8 cellular contexts compared by ENCODE assay signal in genomic region chr7:5494683-5495561, GRCh38. TPM values are rescaled to one million over a fixed set of nuclear protein-coding genes. Genes with fewer than 3 reads are reported as not detected.
DNase-seq lines count a peak whose midpoint lies in the region; ATAC-seq, FAIRE-seq and TF ChIP-seq lines count a peak whose summit lies in the region.

No MANE protein-coding gene starts in this region.

- H3K36me3 Mint-ChIP-seq in activated naive CD4-positive, alpha-beta T cell treated with anti-CD3 and anti-CD28 coated beads for 36 hours (ENCODE audit: low read depth): peaks cover 12% of the 10 kb centered on the region

- H3K27ac Mint-ChIP-seq in activated naive CD4-positive, alpha-beta T cell treated with anti-CD3 and anti-CD28 coated beads for 36 hours: no peak overlapping the region

- FAIRE-seq in pancreas (lab: Jason Lieb, UNC): no peak

- no peaks in the 10 kb centered on the region for H3K27me3 Mint-ChIP-seq in activated naive CD4-positive, alpha-beta T cell treated with anti-CD3 and anti-CD28 coated beads for 36 hours (ENCODE audit: low read depth)

- in situ Hi-C loops in Caki2 (cut with HindIII; ENCODE audit: low pct_unique_long_range_greater_than_20kb, low sequenced_read_pairs): no loop called here

- no peak overlapping the region for H3K4me3 Mint-ChIP-seq in activated naive CD4-positive, alpha-beta T cell treated with anti-CD3 and anti-CD28 coated beads for 36 hours

- H3K9me3 ChIP-seq in MG63: no peaks in the 10 kb centered on the region
- H3K9me3 ChIP-seq in pancreas: no peaks in the 10 kb centered on the region
- no peaks in the 10 kb centered on the region for H3K9me3 ChIP-seq in tibial nerve

- WGBS in pancreas, 2 donors: 27 to 33% methylated on average over 37 to 41 of the region's 41 CpGs
- 30 to 32% methylated on average over 38 to 40 of the region's 41 CpGs for WGBS in tibial nerve, 2 donors

- H3K27me3 ChIP-seq in MG63 (no peaks in the 10 kb centered on the region), pancreas (no peaks in the 10 kb centered on the region), tibial nerve (no peaks in the 10 kb centered on the region)

- intact Hi-C loops in activated naive CD4-positive, alpha-beta T cell treated with anti-CD3 and anti-CD28 coated beads for 36 hours (cut with micrococcal nuclease): loop anchor here (1.0 to 2.0 kb wide), 6 partner anchors 64 to 328 kb away; partner anchors contain the start of gene RNF216
- intact Hi-C loops in pancreas (cut with DNase I): loop anchor here in 2 of 3 donors (5.0 to 10.0 kb wide), 2 partner anchors 172 to 210 kb away; no protein-coding TSS in a partner anchor

- H3K4me3 ChIP-seq in MG63 (no peak overlapping the region), pancreas (peak overlapping the region in 1 of 4 donors; percentile 10), tibial nerve (peak overlapping the region in 1 of 4 donors; percentile 14)

- DNase-seq in Caki2 (ENCODE audit: low read depth): peak; percentile 78
- DNase-seq in MG63: peak; percentile 67
- DNase-seq in activated naive CD4-positive, alpha-beta T cell treated with anti-CD3 and anti-CD28 coated beads for 36 hours: peak; percentile 88
- peak; percentile 74 for DNase-seq in globus pallidus (ENCODE audit: low spot score)
- DNase-seq in pancreas: peak; percentile 62 to 90 (median 82)
- DNase-seq in tibial nerve (ENCODE audit: low spot score in 2 of 2): peak in 1 of 2 donors; percentile 68

- TF ChIP-seq EP300 in tibial nerve (IDR thresholded peaks at IDR 0.05): peak in 1 of 2 donors; percentile 63

- no peaks in the 10 kb centered on the region for H3K9me3 Mint-ChIP-seq in activated naive CD4-positive, alpha-beta T cell treated with anti-CD3 and anti-CD28 coated beads for 36 hours

- H3K36me3 ChIP-seq in MG63: no peaks in the 10 kb centered on the region; the same call in none of the 2 replicates
- peaks cover 0 to 6% (median 0%) of the 10 kb centered on the region in 3 donors for H3K36me3 ChIP-seq in pancreas
- H3K36me3 ChIP-seq in tibial nerve: peaks cover 0 to 27% (median under 1%) of the 10 kb centered on the region in 3 donors

- ATAC-seq in GM21619 (IDR thresholded peaks at IDR 0.05; ENCODE audit: unreplicated experiment) (peak; percentile 71), SK-N-SH treated with all-trans-retinoic acid at 6 μM for 48 hours (peak; percentile 93), pancreas (peak; percentile 82 to 93 (median 88))

- H3K4me1 ChIP-seq in pancreas (peaks cover 16 to 19% (median 17%) of the 10 kb centered on the region in 3 donors), tibial nerve (peaks cover 0 to 36% (median 6%) of the 10 kb centered on the region in 4 donors)

- TF ChIP-seq POLR2A in tibial nerve (IDR thresholded peaks at IDR 0.05): no peak

- H3K4me1 Mint-ChIP-seq in activated naive CD4-positive, alpha-beta T cell treated with anti-CD3 and anti-CD28 coated beads for 36 hours (ENCODE audit: low read depth): peaks cover 26% of the 10 kb centered on the region

- H3K27ac ChIP-seq in pancreas (peak overlapping the region in 1 of 4 donors; percentile 12), tibial nerve (peak overlapping the region in 3 of 4 donors; percentile 43 to 79 (median 64))

- CTCF ChIA-PET in activated naive CD4-positive, alpha-beta T cell treated with anti-CD3 and anti-CD28 coated beads for 36 hours (lab: Charles Lee): interaction anchor here (0.6 to 3.2 kb wide), 35 partner anchors 8 to 363 kb away, joined by 3 to 34 read pairs (median 4); no protein-coding TSS in a partner anchor

- TF ChIP-seq CTCF in pancreas (IDR thresholded peaks at IDR 0.05) (peak; percentile 80 to 91 (median 88)), tibial nerve (IDR thresholded peaks at IDR 0.05) (peak; percentile 80 to 97 (median 92))

TF ChIP-seq in SK-N-SH treated with all-trans-retinoic acid at 6 μM for 48 hours, 23 proteins besides CTCF, POLR2A, EP300 and RAD21:
- TF ChIP-seq TOX (CRISPR knock-in tag; IDR thresholded peaks at IDR 0.05; ENCODE audit: borderline replicate concordance) (no peak), PPARA (CRISPR knock-in tag; IDR thresholded peaks at IDR 0.05; ENCODE audit: borderline replicate concordance) (no peak), ZNF565 (CRISPR knock-in tag; conservative IDR thresholded peaks at IDR 0.05; ENCODE audit: low read depth) (no peak), ZC3H10 (CRISPR knock-in tag; IDR thresholded peaks at IDR 0.05) (no peak), ESRRG (CRISPR knock-in tag; IDR thresholded peaks at IDR 0.05) (no peak), SNAI2 (CRISPR knock-in tag; IDR thresholded peaks at IDR 0.05) (no peak), OSR1 (CRISPR knock-in tag; IDR thresholded peaks at IDR 0.05) (no peak), ZNF8 (CRISPR knock-in tag; IDR thresholded peaks at IDR 0.05) (no peak), GLIS3 (CRISPR knock-in tag; IDR thresholded peaks at IDR 0.05) (no peak), ARNTL (CRISPR knock-in tag; IDR thresholded peaks at IDR 0.05; ENCODE audit: borderline replicate concordance, low read depth) (no peak), ZNF70 (CRISPR knock-in tag; IDR thresholded peaks at IDR 0.05) (no peak), CSRNP3 (CRISPR knock-in tag; IDR thresholded peaks at IDR 0.05) (no peak), CSDC2 (CRISPR knock-in tag; IDR thresholded peaks at IDR 0.05) (no peak), RARB (CRISPR knock-in tag; IDR thresholded peaks at IDR 0.05) (no peak)

RNA-seq across cellular contexts. Expression of gene FBXL18, which starts 18.7 kb away (rescaled TPM):
- total RNA-seq in Caki2 (2014; rRNA removed; shearing (Covaris generic); ENCODE audit: low replicate concordance): 3.2 and 3.5 TPM in 2 replicates
- total RNA-seq in MG63 (2014; rRNA removed; shearing (Covaris generic); ENCODE audit: low replicate concordance): 0.79 and 2.7 TPM in 2 replicates
- 1 to 10 TPM; 7.0 to 7.1 TPM for total RNA-seq in activated naive CD4-positive, alpha-beta T cell treated with anti-CD3 and anti-CD28 coated beads for 36 hours
- total RNA-seq in pancreas (1 to 10 TPM; 3.7 to 6.8 (median 4.2) TPM), tibial nerve (10 to 100 TPM in 1 of 4 donors, 1 to 10 TPM in 3; 7.0 to 10.5 (median 8.2) TPM)
- polyA plus RNA-seq in pancreas: 1 to 10 TPM; 2.1 to 3.0 TPM

RNA-seq across cellular contexts. Expression of gene ACTB, which starts 35.5 kb away (rescaled TPM):
- total RNA-seq in Caki2 (2014; rRNA removed; shearing (Covaris generic); ENCODE audit: low replicate concordance): 820 and 1,008 TPM in 2 replicates
- 1,106 and 1,129 TPM in 2 replicates for total RNA-seq in MG63 (2014; rRNA removed; shearing (Covaris generic); ENCODE audit: low replicate concordance)
- total RNA-seq in activated naive CD4-positive, alpha-beta T cell treated with anti-CD3 and anti-CD28 coated beads for 36 hours: 1,000 to 10,000 TPM; 7,750 to 8,015 TPM
- 1,000 to 10,000 TPM in 2 of 6 donors, 100 to 1,000 TPM in 4; 444 to 1,539 (median 804) TPM for total RNA-seq in pancreas
- 1,000 to 10,000 TPM in 1 of 2 donors, 100 to 1,000 TPM in 1; 897 to 2,761 TPM for polyA plus RNA-seq in pancreas
- 1,000 to 10,000 TPM; 2,341 to 3,557 (median 2,894) TPM for total RNA-seq in tibial nerve
